In the genomic region with DNA sequence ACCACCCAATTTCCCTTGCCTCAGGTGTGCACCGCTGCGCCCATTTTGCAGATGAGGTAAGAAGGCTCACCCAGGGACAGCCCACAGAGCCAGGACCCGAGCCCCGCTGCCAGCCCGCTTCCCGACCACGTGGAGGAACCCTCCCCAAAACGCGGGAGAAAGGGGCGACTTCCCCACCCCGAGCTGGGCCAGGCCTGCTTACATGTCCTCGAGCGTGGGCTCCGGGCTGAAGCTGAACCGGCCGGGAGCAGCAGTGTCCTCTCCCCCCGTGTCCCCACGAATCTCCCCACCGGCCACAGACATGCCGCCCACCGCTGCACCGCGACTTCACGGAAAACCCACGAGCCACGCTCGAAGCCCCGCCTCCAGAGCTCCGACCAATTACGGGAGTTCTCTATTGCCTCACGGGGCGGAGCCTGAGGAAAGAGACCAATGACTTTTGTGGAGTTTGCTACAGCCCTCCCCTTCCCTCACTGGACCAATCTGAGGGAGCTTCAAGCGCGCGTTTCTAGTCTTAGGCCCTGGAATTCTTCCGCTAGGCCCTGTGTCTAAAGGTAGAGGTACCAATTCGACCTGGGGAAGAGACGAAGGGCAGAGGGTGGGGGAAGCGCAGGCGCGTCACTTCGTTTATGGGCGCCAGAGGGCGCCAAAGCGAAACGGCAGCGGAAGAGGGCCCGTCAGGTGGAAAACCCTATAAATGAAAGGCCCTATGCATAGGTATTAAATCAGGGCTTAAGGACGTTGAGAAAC, we compare ENCODE assay signal across 8 cellular contexts. TPM values are rescaled to one million over a fixed set of nuclear protein-coding genes. Genes with fewer than 3 reads are reported as not detected.
A peak's percentile ranks its signal among the peaks of the same experiment; 100 is the strongest.
DNase-seq lines count a peak whose midpoint lies in the region; ATAC-seq and TF ChIP-seq lines count a peak whose summit lies in the region.

Gene DCTPP1 (minus strand): TSS at position 353 of the 750 bp plus-strand sequence. CDS start 50 bp downstream, at position 303.

- peak; percentile 98 for ATAC-seq in stimulated activated naive CD8-positive, alpha-beta T cell treated with anti-CD3 and anti-CD28 coated beads, Interleukin-15, amount 100 ng/mL, for 72 hours

- peak within 1 kb of the TSS; percentile 94 for H3K4me3 ChIP-seq in LNCaP clone FGC (ENCODE audit: low read depth, low read length)
- peak within 1 kb of the TSS; percentile 92 for H3K4me3 ChIP-seq in fibroblast of the aortic adventitia (ENCODE audit: low read depth, low read length)

- POLR2A ChIA-PET in RWPE1 (lab: Yijun Ruan, JAX; ENCODE audit: low non-redundant PET), result interaction anchor here (0.5 to 1.4 kb wide), 8 partner anchors 76 to 207 kb away, joined by 3 to 10 read pairs (median 3); partner anchors contain the start of genes ZNF747 and ZNF764

- CTCF ChIA-PET in RWPE1 (lab: Yijun Ruan, JAX), result interaction anchor here (0.6 to 3.9 kb wide), 11 partner anchors 9 to 221 kb away, joined by 3 to 30 read pairs (median 4); partner anchors contain the start of genes PRR14, ZNF747 and ZNF764

- H3K27ac ChIP-seq in RWPE1, result peak within 1 kb of the TSS; percentile 71

- no peak within 1 kb of the TSS for H3K27ac Mint-ChIP-seq in activated T-helper 2 cell treated with anti-CD3 and anti-CD28 coated beads, Interferon-gamma antibody, Interleukin-2, Interleukin-4, amounts not matched to agents 10 μg/mL and 5 μg/mL and 100 μg/mL, durations not matched to agents 14 hours and 24 hours and 36 hours
- H3K27ac Mint-ChIP-seq in nephron, result peak within 1 kb of the TSS; percentile 2 to 34 (median 26)
- H3K27ac Mint-ChIP-seq in stimulated activated naive CD8-positive, alpha-beta T cell treated with anti-CD3 and anti-CD28 coated beads, Interleukin-15, amount 100 ng/mL, for 72 hours, result no peak within 1 kb of the TSS

- H3K36me3 Mint-ChIP-seq in activated T-helper 2 cell treated with anti-CD3 and anti-CD28 coated beads, Interferon-gamma antibody, Interleukin-2, Interleukin-4, amounts not matched to agents 10 μg/mL and 5 μg/mL and 100 μg/mL, durations not matched to agents 14 hours and 24 hours and 36 hours (ENCODE audit: low read depth), result peaks cover 28% of the 10 kb centered on the region
- H3K36me3 Mint-ChIP-seq in nephron (ENCODE audit: low read depth), result peaks cover 16% of the 10 kb centered on the region

- H3K27me3 Mint-ChIP-seq in activated T-helper 2 cell treated with anti-CD3 and anti-CD28 coated beads, Interferon-gamma antibody, Interleukin-2, Interleukin-4, amounts not matched to agents 10 μg/mL and 5 μg/mL and 100 μg/mL, durations not matched to agents 14 hours and 24 hours and 36 hours (ENCODE audit: low read depth), result no peaks in the 10 kb centered on the region
- peaks cover 2% of the 10 kb centered on the region for H3K27me3 Mint-ChIP-seq in nephron (ENCODE audit: low read depth)
- no peaks in the 10 kb centered on the region for H3K27me3 Mint-ChIP-seq in stimulated activated naive CD8-positive, alpha-beta T cell treated with anti-CD3 and anti-CD28 coated beads, Interleukin-15, amount 100 ng/mL, for 72 hours

- DNase-seq in ELR (ENCODE audit: low read depth) (peak; percentile 100), H4 (ENCODE audit: low spot score) (peak; percentile 99), LNCaP clone FGC (ENCODE audit: low read depth) (peak; percentile 100), RWPE1 (ENCODE audit: low spot score) (peak; percentile 98), fibroblast of the aortic adventitia (ENCODE audit: low read depth) (peak; percentile 97)
- DNase-seq in activated T-helper 2 cell treated with anti-CD3 and anti-CD28 coated beads, Interferon-gamma antibody, Interleukin-2, Interleukin-4, amounts not matched to agents 10 μg/mL and 5 μg/mL and 100 μg/mL, durations not matched to agents 14 hours and 24 hours and 36 hours (ENCODE audit: low spot score), result peak; percentile 96
- DNase-seq in stimulated activated naive CD8-positive, alpha-beta T cell treated with anti-CD3 and anti-CD28 coated beads, Interleukin-15, amount 100 ng/mL, for 72 hours, result peak; percentile 94 to 98

- no peak within 1 kb of the TSS for H3K4me3 Mint-ChIP-seq in activated T-helper 2 cell treated with anti-CD3 and anti-CD28 coated beads, Interferon-gamma antibody, Interleukin-2, Interleukin-4, amounts not matched to agents 10 μg/mL and 5 μg/mL and 100 μg/mL, durations not matched to agents 14 hours and 24 hours and 36 hours (ENCODE audit: low read depth)
- H3K4me3 Mint-ChIP-seq in nephron, result no peak within 1 kb of the TSS
- no peak within 1 kb of the TSS for H3K4me3 Mint-ChIP-seq in stimulated activated naive CD8-positive, alpha-beta T cell treated with anti-CD3 and anti-CD28 coated beads, Interleukin-15, amount 100 ng/mL, for 72 hours

- H3K9me3 Mint-ChIP-seq in activated T-helper 2 cell treated with anti-CD3 and anti-CD28 coated beads, Interferon-gamma antibody, Interleukin-2, Interleukin-4, amounts not matched to agents 10 μg/mL and 5 μg/mL and 100 μg/mL, durations not matched to agents 14 hours and 24 hours and 36 hours, result no peaks in the 10 kb centered on the region
- no peaks in the 10 kb centered on the region for H3K9me3 Mint-ChIP-seq in nephron
- no peaks in the 10 kb centered on the region for H3K9me3 Mint-ChIP-seq in stimulated activated naive CD8-positive, alpha-beta T cell treated with anti-CD3 and anti-CD28 coated beads, Interleukin-15, amount 100 ng/mL, for 72 hours

- H3K4me1 Mint-ChIP-seq in activated T-helper 2 cell treated with anti-CD3 and anti-CD28 coated beads, Interferon-gamma antibody, Interleukin-2, Interleukin-4, amounts not matched to agents 10 μg/mL and 5 μg/mL and 100 μg/mL, durations not matched to agents 14 hours and 24 hours and 36 hours (ENCODE audit: low read depth), result peaks cover 20% of the 10 kb centered on the region
- H3K4me1 Mint-ChIP-seq in nephron, result no peaks in the 10 kb centered on the region
- H3K4me1 Mint-ChIP-seq in stimulated activated naive CD8-positive, alpha-beta T cell treated with anti-CD3 and anti-CD28 coated beads, Interleukin-15, amount 100 ng/mL, for 72 hours, result peaks cover 23% of the 10 kb centered on the region

- intact Hi-C loops in activated T-helper 2 cell treated with anti-CD3 and anti-CD28 coated beads, Interferon-gamma antibody, Interleukin-2, Interleukin-4, amounts not matched to agents 10 μg/mL and 5 μg/mL and 100 μg/mL, durations not matched to agents 14 hours and 24 hours and 36 hours (cut with micrococcal nuclease), result loop anchor here (1.0 to 5.0 kb wide), 9 partner anchors 15 to 228 kb away; partner anchors contain the start of genes FBRS, SEPHS2, ZNF689 and ZNF768

- TF ChIP-seq CTCF in LNCaP clone FGC (IDR thresholded peaks at IDR 0.05; ENCODE audit: control insufficient read depth, extremely low read depth, insufficient read depth) (peak; percentile 77), RWPE1 (conservative IDR thresholded peaks at IDR 0.05; ENCODE audit: low read depth) (peak; percentile 93), fibroblast of the aortic adventitia (IDR thresholded peaks at IDR 0.05; ENCODE audit: insufficient read depth, low read length) (peak; percentile 62), nephron (IDR thresholded peaks at IDR 0.05; ENCODE audit: unreplicated experiment in 3 of 3) (peak; percentile 77 to 88 (median 81))

RNA-seq across cellular contexts. Expression of gene DCTPP1, which starts in this region (rescaled TPM):
- total RNA-seq in H4 (2014; rRNA removed; shearing (Covaris generic)), result 11.0 and 28.9 TPM in 2 replicates
- total RNA-seq in activated T-helper 2 cell treated with anti-CD3 and anti-CD28 coated beads, Interferon-gamma antibody, Interleukin-2, Interleukin-4, amounts not matched to agents 10 μg/mL and 5 μg/mL and 100 μg/mL, durations not matched to agents 14 hours and 24 hours and 36 hours, result 127 and 128 TPM in 2 replicates
- total RNA-seq in fibroblast of the aortic adventitia (ENCODE audit: low replicate concordance), result 28.0 and 42.0 TPM in 2 replicates

Comparison
In these comparisons a context has a peak if more than half of its experiments do, and no peak if none do; other contexts are left out.
1. Peak in every context shown above with its lines: DNase-seq, ATAC-seq, H3K4me3 ChIP-seq and H3K27ac ChIP-seq.
2. H3K27ac Mint-ChIP-seq: peak in nephron (3 of 3); none in activated T-helper 2 cell treated with anti-CD3 and anti-CD28 coated beads, Interferon-gamma antibody, Interleukin-2, Interleukin-4, amounts not matched to agents 10 μg/mL and 5 μg/mL and 100 μg/mL, durations not matched to agents 14 hours and 24 hours and 36 hours (single experiment) and stimulated activated naive CD8-positive, alpha-beta T cell treated with anti-CD3 and anti-CD28 coated beads, Interleukin-15, amount 100 ng/mL, for 72 hours (0 of 2).